In the genomic region with DNA sequence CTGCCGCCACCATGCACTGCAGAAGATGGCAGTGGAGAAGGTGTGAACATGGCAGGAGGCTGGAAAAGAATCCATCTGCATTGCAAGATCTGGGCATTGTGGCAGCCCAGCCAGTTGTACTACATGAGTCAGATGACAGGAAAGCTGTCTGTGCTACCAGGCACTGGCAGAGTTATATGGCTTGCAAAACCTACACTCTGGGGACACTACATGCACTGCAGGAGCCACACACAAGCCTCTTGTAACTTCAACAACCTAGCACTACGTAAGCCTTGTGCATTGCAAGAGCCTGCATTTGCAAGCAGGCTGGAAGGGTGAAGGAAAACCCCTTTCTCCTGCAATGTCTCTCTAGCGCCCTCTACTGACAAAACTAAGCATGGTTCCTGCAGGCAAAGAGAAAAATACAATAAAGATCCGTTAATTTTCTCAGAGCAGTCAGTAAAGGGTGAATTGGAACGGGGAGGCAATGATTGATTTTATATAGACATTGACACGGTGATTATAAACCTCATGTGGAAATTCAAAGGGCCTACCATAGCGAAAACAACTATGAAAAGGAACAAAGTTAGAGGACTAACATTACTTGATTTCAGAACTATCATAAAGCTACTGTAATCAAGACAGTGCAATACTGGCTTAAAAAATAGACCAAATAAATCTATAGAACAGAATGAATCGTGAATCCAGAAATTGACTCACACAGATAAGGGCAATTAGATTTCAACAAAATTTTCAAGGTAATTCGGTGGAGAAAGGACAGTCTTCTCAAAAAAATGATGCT, we compare ENCODE assay signal across 8 cellular contexts. TPM values are rescaled to one million over a fixed set of nuclear protein-coding genes. Genes with fewer than 3 reads are reported as not detected.
DNase-seq lines count a peak whose midpoint lies in the region; ATAC-seq and TF ChIP-seq lines count a peak whose summit lies in the region.

No MANE protein-coding gene starts in this region.

- ATAC-seq in GM21619 (IDR thresholded peaks at IDR 0.05; ENCODE audit: unreplicated experiment) = peak; percentile 75

- TF ChIP-seq EP300 in Ishikawa (IDR thresholded peaks at IDR 0.05; ENCODE audit: borderline replicate concordance) = no peak

- peak; percentile 89 for TF ChIP-seq RAD21 in Ishikawa (IDR thresholded peaks at IDR 0.05; ENCODE audit: low read depth)

- DNase-seq in EL (peak; percentile 70), RPMI7951 (ENCODE audit: low read depth) (peak; percentile 65), glomerular endothelial cell (ENCODE audit: extremely low read depth, low read depth, low spot score) (peak; percentile 55), pons (ENCODE audit: low spot score) (peak; percentile 83), epidermal melanocyte (ENCODE audit: insufficient read length, low spot score) (no peak)
- peak; percentile 66 for DNase-seq in activated effector memory CD4-positive, alpha-beta T cell treated with anti-CD3 and anti-CD28 coated beads, Interleukin-2, amount 50 U/mL, for 16 hours

TF ChIP-seq in Ishikawa, 13 proteins besides CTCF, POLR2A, EP300 and RAD21:
- TF ChIP-seq MAX (IDR thresholded peaks at IDR 0.05) (no peak), TEAD4 (IDR thresholded peaks at IDR 0.05) (no peak), NFIC (IDR thresholded peaks at IDR 0.05) (no peak), REST (IDR thresholded peaks at IDR 0.05; ENCODE audit: low read depth) (no peak), FOXM1 (IDR thresholded peaks at IDR 0.05; ENCODE audit: borderline replicate concordance, low read depth) (no peak), TAF1 (IDR thresholded peaks at IDR 0.05; ENCODE audit: low read depth) (no peak), CEBPB (IDR thresholded peaks at IDR 0.05) (no peak), TCF12 (IDR thresholded peaks at IDR 0.05; ENCODE audit: low read depth) (no peak), ZBTB7A (IDR thresholded peaks at IDR 0.05; ENCODE audit: low read depth) (no peak), EGR1 (IDR thresholded peaks at IDR 0.05) (no peak), CREB1 (IDR thresholded peaks at IDR 0.05; ENCODE audit: low read depth) (no peak)
- TF ChIP-seq, protein P1, sequence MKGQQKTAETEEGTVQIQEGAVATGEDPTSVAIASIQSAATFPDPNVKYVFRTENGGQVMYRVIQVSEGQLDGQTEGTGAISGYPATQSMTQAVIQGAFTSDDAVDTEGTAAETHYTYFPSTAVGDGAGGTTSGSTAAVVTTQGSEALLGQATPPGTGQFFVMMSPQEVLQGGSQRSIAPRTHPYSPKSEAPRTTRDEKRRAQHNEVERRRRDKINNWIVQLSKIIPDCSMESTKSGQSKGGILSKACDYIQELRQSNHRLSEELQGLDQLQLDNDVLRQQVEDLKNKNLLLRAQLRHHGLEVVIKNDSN (IDR thresholded peaks at IDR 0.05) = no peak

RNA-seq across cellular contexts. Expression of gene DYNLT5, which starts 26.2 kb away (rescaled TPM):
- not detected in 2 replicates for total RNA-seq in RPMI7951 (2014; rRNA removed; shearing (Covaris generic))
- total RNA-seq in glomerular endothelial cell = 7.4 and 15.9 TPM in 2 replicates
